32 cellular contexts compared by ENCODE assay signal in genomic region chr4:1160351-1160750, GRCh38. TPM values are rescaled to one million over a fixed set of nuclear protein-coding genes. Genes with fewer than 3 reads are reported as not detected.
DNase-seq lines count a peak whose midpoint lies in the region; FAIRE-seq and TF ChIP-seq lines count a peak whose summit lies in the region.
"Had no signal": no experiment of that assay in that cellular context is flagged by ENCODE, and none has a peak within 500 bp of the region (broad histone marks: within the 10 kb centered on the region; RNA-seq: fewer than 3 reads in every experiment).

No MANE protein-coding gene starts in this region.

- H3K4me1 ChIP-seq in spleen = peaks cover 0 to 26% (median 6%) of the 10 kb centered on the region in 6 donors
- H3K4me1 ChIP-seq: A549, BE2C, Caco-2 had no signal

- TF ChIP-seq CTCF in LNCaP clone FGC (IDR thresholded peaks at IDR 0.05; ENCODE audit: control insufficient read depth, extremely low read depth, insufficient read depth) (no peak), VCaP (conservative IDR thresholded peaks at IDR 0.05) (no peak), spleen (IDR thresholded peaks at IDR 0.05 in 8 of 11, conservative IDR thresholded peaks at IDR 0.05 in 3 of 11) (no peak)

- 78 to 86% (median 80%) methylated on average over 1 of the region's 1 CpG for WGBS in spleen, 5 donors

- FAIRE-seq in HTR-8/SVneo (lab: Jason Lieb, UNC) = no peak
- FAIRE-seq: A204.1, A549, D721Med had no signal

- intact Hi-C loops in spleen (cut with DNase I; ENCODE audit: low total_unique reads) = loop anchor here (10.0 kb wide), 1 partner anchor 94 kb away; no protein-coding TSS in a partner anchor

- H3K27me3 ChIP-seq in spleen (replicated peaks in 1 of 7) = peaks cover 0 to 4% (median 0%) of the 10 kb centered on the region in 7 donors

- DNase-seq in LNCaP clone FGC (ENCODE audit: low read depth) = peak; percentile 99
- no peak for DNase-seq in spleen
- no peak for DNase-seq in HTR-8/SVneo (ENCODE audit: insufficient read length, low spot score)
- DNase-seq: 8988T; ACHN; AML-193; BE2C; C1 segment of cervical spinal cord; Caco-2; Calu3; CD4-positive, alpha-beta memory T cell; CD4-positive, alpha-beta T cell; CD4-positive, CD25-positive, alpha-beta regulatory T cell; CD8-positive, alpha-beta memory T cell; CD8-positive, alpha-beta T cell; COR-L47; DMS 273 treated with DMSO at 0.1 percent for 48 hours; DMS153; DMS53; DMS79; DMS79 treated with DMSO at 0.1 percent for 48 hours; DND-41; EL had no signal

- H3K36me3 ChIP-seq in spleen = no peaks in the 10 kb centered on the region
- H3K36me3 ChIP-seq: BE2C had no signal

- peaks cover 0 to 25% (median 14%) of the 10 kb centered on the region in 8 donors for H3K9me3 ChIP-seq in spleen
- H3K9me3 ChIP-seq: A549, BE2C had no signal

- no peak for TF ChIP-seq POLR2A in spleen (IDR thresholded peaks at IDR 0.05)

- H3K4me3 ChIP-seq in LNCaP clone FGC (ENCODE audit: low read depth, low read length) (no peak overlapping the region), spleen (no peak overlapping the region)
- H3K4me3 ChIP-seq: A549; BLaER1; BLaER1 treated with 17β-estradiol and CSF1 and Interleukin-3, amounts not matched to agents 10 nM and 100 nM had no signal

- H3K27ac ChIP-seq in VCaP (peak overlapping the region; percentile 100), spleen (no peak overlapping the region)
- H3K27ac ChIP-seq: 22Rv1; A549; BLaER1; BLaER1 treated with 17β-estradiol and CSF1 and Interleukin-3, amounts not matched to agents 10 nM and 100 nM had no signal

RNA-seq across cellular contexts. Expression of gene SPON2, which starts 12.0 kb away (rescaled TPM):
- 10 to 100 TPM; 15.5 to 51.3 (median 43.7) TPM for total RNA-seq in spleen
- polyA plus RNA-seq in spleen = 10 to 100 TPM in 2 of 3 donors, 1 to 10 TPM in 1; 8.3 to 29.8 (median 11.7) TPM

RNA-seq across cellular contexts. Expression of gene RNF212, which starts 47.0 kb away (rescaled TPM):
- 1 to 10 TPM in 5 of 7 donors, under 1 TPM in 2; 0.46 to 5.6 (median 2.3) TPM for total RNA-seq in spleen
- polyA plus RNA-seq in spleen = 1 to 10 TPM; 1.8 to 3.5 (median 2.0) TPM
- total RNA-seq: A172, Caco-2, Calu3, Daoy had no signal
